ENCODE assay signal across 17 cellular contexts in genomic region chr12:43315961-43316360, GRCh38.
"Had no signal": no experiment of that assay in that cellular context is flagged by ENCODE, and none has a peak within 500 bp of the region (broad histone marks: within the 10 kb centered on the region; RNA-seq: fewer than 3 reads in every experiment).

No MANE protein-coding gene starts in this region.

- H3K4me3 ChIP-seq: gastrocnemius medialis, heart right ventricle had no signal

- H3K27ac Mint-ChIP-seq: activated CD8-positive, alpha-beta memory T cell treated with anti-CD3 and anti-CD28 coated beads, Interleukin-2, amount 10 ng/mL, durations not matched to agents 7 days and 5 days; activated naive CD8-positive, alpha-beta T cell treated with anti-CD3 and anti-CD28 coated beads for 36 hours; activated T-cell treated with anti-CD3 and anti-CD28 coated beads, Interleukin-2, amount 50 U/mL, for 24 hours had no signal

- H3K4me1 Mint-ChIP-seq: activated CD8-positive, alpha-beta memory T cell treated with anti-CD3 and anti-CD28 coated beads, Interleukin-2, amount 10 ng/mL, durations not matched to agents 7 days and 5 days; activated naive CD8-positive, alpha-beta T cell treated with anti-CD3 and anti-CD28 coated beads for 36 hours had no signal

- H3K4me1 ChIP-seq: gastrocnemius medialis, heart right ventricle had no signal

- H3K36me3 Mint-ChIP-seq: activated CD8-positive, alpha-beta memory T cell treated with anti-CD3 and anti-CD28 coated beads, Interleukin-2, amount 10 ng/mL, durations not matched to agents 7 days and 5 days; activated naive CD8-positive, alpha-beta T cell treated with anti-CD3 and anti-CD28 coated beads for 36 hours had no signal

- H3K27ac ChIP-seq: gastrocnemius medialis, heart right ventricle had no signal

- DNase-seq: activated CD4-positive, alpha-beta T cell treated with anti-CD3 and anti-CD28 coated beads for 1 hour; activated CD4-positive, alpha-beta T cell treated with anti-CD3 and anti-CD28 coated beads, Interleukin-2, amount 50 U/mL, for 48 hours; activated CD8-positive, alpha-beta memory T cell treated with anti-CD3 and anti-CD28 coated beads, Interleukin-2, amount 10 ng/mL, durations not matched to agents 7 days and 5 days; activated effector memory CD4-positive, alpha-beta T cell treated with anti-CD3 and anti-CD28 coated beads, Interleukin-2, amount 50 U/mL, for 16 hours; activated naive CD8-positive, alpha-beta T cell treated with anti-CD3 and anti-CD28 coated beads for 36 hours; activated T-cell treated with anti-CD3 and anti-CD28 coated beads, Interleukin-2, amount 50 U/mL, for 24 hours; anterior cingulate cortex; caudate nucleus; gastrocnemius medialis; heart right ventricle; kidney; left ventricle myocardium superior; posterior cingulate gyrus; stimulated activated CD4-positive, alpha-beta T cell treated with anti-CD3 and anti-CD28 coated beads, Interleukin-2, amount 100 ng/mL, for 24 hours; stimulated activated naive CD4-positive, alpha-beta T cell; substantia nigra; trophoblast cell had no signal

- H3K27me3 ChIP-seq: gastrocnemius medialis, heart right ventricle had no signal

- H3K9me3 Mint-ChIP-seq: activated naive CD8-positive, alpha-beta T cell treated with anti-CD3 and anti-CD28 coated beads for 36 hours; activated T-cell treated with anti-CD3 and anti-CD28 coated beads, Interleukin-2, amount 50 U/mL, for 24 hours had no signal

- H3K9me3 ChIP-seq: gastrocnemius medialis, heart right ventricle had no signal

- ATAC-seq: activated CD8-positive, alpha-beta memory T cell treated with anti-CD3 and anti-CD28 coated beads, Interleukin-2, amount 10 ng/mL, durations not matched to agents 7 days and 5 days; gastrocnemius medialis; heart right ventricle; left ventricle myocardium superior had no signal

- H3K4me3 Mint-ChIP-seq: activated CD8-positive, alpha-beta memory T cell treated with anti-CD3 and anti-CD28 coated beads, Interleukin-2, amount 10 ng/mL, durations not matched to agents 7 days and 5 days; activated naive CD8-positive, alpha-beta T cell treated with anti-CD3 and anti-CD28 coated beads for 36 hours; activated T-cell treated with anti-CD3 and anti-CD28 coated beads, Interleukin-2, amount 50 U/mL, for 24 hours had no signal

- H3K27me3 Mint-ChIP-seq: activated CD8-positive, alpha-beta memory T cell treated with anti-CD3 and anti-CD28 coated beads, Interleukin-2, amount 10 ng/mL, durations not matched to agents 7 days and 5 days; activated naive CD8-positive, alpha-beta T cell treated with anti-CD3 and anti-CD28 coated beads for 36 hours; activated T-cell treated with anti-CD3 and anti-CD28 coated beads, Interleukin-2, amount 50 U/mL, for 24 hours had no signal

- H3K36me3 ChIP-seq: gastrocnemius medialis, heart right ventricle had no signal
